Comparison of ENCODE assay signal across 8 cellular contexts in the genomic region with DNA sequence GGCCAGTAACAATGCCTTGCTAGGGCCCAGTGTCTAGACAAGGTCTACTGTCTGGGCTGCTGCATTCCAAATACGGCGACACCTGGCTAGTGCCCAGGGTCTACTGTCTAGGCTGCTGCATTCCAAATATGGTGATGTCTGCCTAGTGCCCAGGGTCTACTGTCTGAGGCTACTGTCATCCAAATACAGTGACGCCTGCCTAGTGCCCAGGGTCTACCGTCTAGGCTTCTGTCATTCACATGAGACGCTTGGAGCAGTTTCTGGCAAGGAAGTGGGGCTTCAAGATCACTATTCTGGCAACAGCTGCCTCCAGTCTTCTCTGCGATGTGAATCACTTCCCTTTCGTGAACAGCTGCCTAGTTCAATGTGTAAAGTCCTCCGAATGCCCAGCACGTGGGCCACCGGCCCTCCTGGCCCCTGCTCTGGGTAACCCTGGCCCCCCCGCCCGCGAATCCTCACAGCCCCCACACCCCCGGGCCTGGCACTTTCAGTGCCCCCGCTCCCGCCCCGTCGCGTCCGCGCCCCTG. TPM values are rescaled to one million over a fixed set of nuclear protein-coding genes. Genes with fewer than 3 reads are reported as not detected.
DNase-seq lines count a peak whose midpoint lies in the region; ATAC-seq and TF ChIP-seq lines count a peak whose summit lies in the region.

No MANE protein-coding gene starts in this region.

- H3K4me3 ChIP-seq in DOHH2 (ENCODE audit: low read length), result peak overlapping the region; percentile 92

- no peaks in the 10 kb centered on the region for H3K27me3 ChIP-seq in DOHH2 (ENCODE audit: control insufficient read depth, low read length)

- peaks cover 9% of the 10 kb centered on the region for H3K79me2 ChIP-seq in DOHH2 (ENCODE audit: control insufficient read depth, low read length)

- peaks cover 11% of the 10 kb centered on the region for H3K4me1 ChIP-seq in DOHH2 (ENCODE audit: control insufficient read depth, low read length)

- H3K4me3 Mint-ChIP-seq in T-helper 1 cell treated with Interleukin-12 subunit alpha and Interleukin-12 subunit beta and Interleukin-4 antibody, amounts not matched to agents 30 μg/mL and 1 μg/mL, for 36 hours, result peak overlapping the region; percentile 93
- peak overlapping the region; percentile 94 for H3K4me3 Mint-ChIP-seq in natural killer cell treated with Interleukin-12 subunit alpha and Interleukin-12 subunit beta and Interleukin-15 and Interleukin-18, amount 100 ng/mL, for 72 hours

- no peaks in the 10 kb centered on the region for H4K20me1 ChIP-seq in DOHH2 (ENCODE audit: control insufficient read depth, insufficient read depth, low read depth, low read length)

- no peak overlapping the region for H3K27ac ChIP-seq in DOHH2 (ENCODE audit: low read depth, low read length)

- H3K27me3 Mint-ChIP-seq in T-helper 1 cell treated with Interleukin-12 subunit alpha and Interleukin-12 subunit beta and Interleukin-4 antibody, amounts not matched to agents 30 μg/mL and 1 μg/mL, for 36 hours (ENCODE audit: low read depth), result no peaks in the 10 kb centered on the region
- H3K27me3 Mint-ChIP-seq in natural killer cell treated with Interleukin-12 subunit alpha and Interleukin-12 subunit beta and Interleukin-15 and Interleukin-18, amount 100 ng/mL, for 72 hours, result no peaks in the 10 kb centered on the region

- peaks cover 14% of the 10 kb centered on the region for H3K4me1 Mint-ChIP-seq in T-helper 1 cell treated with Interleukin-12 subunit alpha and Interleukin-12 subunit beta and Interleukin-4 antibody, amounts not matched to agents 30 μg/mL and 1 μg/mL, for 36 hours (ENCODE audit: low read depth)
- peaks cover 23 to 27% of the 10 kb centered on the region in 2 donors for H3K4me1 Mint-ChIP-seq in natural killer cell treated with Interleukin-12 subunit alpha and Interleukin-12 subunit beta and Interleukin-15 and Interleukin-18, amount 100 ng/mL, for 72 hours (ENCODE audit: low read depth in 2 of 2)

- peak overlapping the region; percentile 99 for H3K4me2 ChIP-seq in DOHH2 (ENCODE audit: low read length)

- no peaks in the 10 kb centered on the region for H3K9me3 Mint-ChIP-seq in T-helper 1 cell treated with Interleukin-12 subunit alpha and Interleukin-12 subunit beta and Interleukin-4 antibody, amounts not matched to agents 30 μg/mL and 1 μg/mL, for 36 hours
- no peaks in the 10 kb centered on the region for H3K9me3 Mint-ChIP-seq in natural killer cell treated with Interleukin-12 subunit alpha and Interleukin-12 subunit beta and Interleukin-15 and Interleukin-18, amount 100 ng/mL, for 72 hours

- H3K36me3 ChIP-seq in DOHH2 (ENCODE audit: control insufficient read depth, low read length), result no peaks in the 10 kb centered on the region

- H3K9me3 ChIP-seq in DOHH2 (ENCODE audit: control insufficient read depth, insufficient read depth, low read length), result no peaks in the 10 kb centered on the region

- DNase-seq in fibroblast of gingiva (ENCODE audit: low read depth) (peak; percentile 62), NCI-H526 treated with DMSO at 0.1 percent for 48 hours (lab: John Stamatoyannopoulos, UW) (no peak), NCI-H446 treated with DMSO at 0.1 percent for 48 hours (lab: John Stamatoyannopoulos, UW) (no peak)
- peak; percentile 60 for DNase-seq in natural killer cell treated with Interleukin-12 subunit alpha and Interleukin-12 subunit beta and Interleukin-15 and Interleukin-18, amount 100 ng/mL, for 72 hours (ENCODE audit: low spot score)

- no peaks in the 10 kb centered on the region for H3K9me2 ChIP-seq in DOHH2 (replicated peaks; ENCODE audit: control insufficient read depth, low read length)

- ATAC-seq in GM19468 (IDR thresholded peaks at IDR 0.05; ENCODE audit: extremely low read depth, unreplicated experiment), result peak; percentile 27
- ATAC-seq in HG03521 (IDR thresholded peaks at IDR 0.05; ENCODE audit: unreplicated experiment), result peak; percentile 41
- ATAC-seq in natural killer cell treated with Interleukin-12 subunit alpha and Interleukin-12 subunit beta and Interleukin-15 and Interleukin-18, amount 100 ng/mL, for 72 hours, result peak; percentile 34 to 45

- H3K27ac Mint-ChIP-seq in T-helper 1 cell treated with Interleukin-12 subunit alpha and Interleukin-12 subunit beta and Interleukin-4 antibody, amounts not matched to agents 30 μg/mL and 1 μg/mL, for 36 hours, result peak overlapping the region; percentile 86
- H3K27ac Mint-ChIP-seq in natural killer cell treated with Interleukin-12 subunit alpha and Interleukin-12 subunit beta and Interleukin-15 and Interleukin-18, amount 100 ng/mL, for 72 hours, result peak overlapping the region; percentile 77 to 87

- peaks cover 3% of the 10 kb centered on the region; the same call in 1 of the 2 replicates for H3F3A ChIP-seq in DOHH2 (ENCODE audit: control insufficient read depth, insufficient read depth)

- TF ChIP-seq CTCF in DOHH2 (IDR thresholded peaks at IDR 0.05; ENCODE audit: low read depth, low read length, poor library complexity, severe bottlenecking), result no peak

- no peaks in the 10 kb centered on the region for H3K36me3 Mint-ChIP-seq in T-helper 1 cell treated with Interleukin-12 subunit alpha and Interleukin-12 subunit beta and Interleukin-4 antibody, amounts not matched to agents 30 μg/mL and 1 μg/mL, for 36 hours (ENCODE audit: low read depth)
- H3K36me3 Mint-ChIP-seq in natural killer cell treated with Interleukin-12 subunit alpha and Interleukin-12 subunit beta and Interleukin-15 and Interleukin-18, amount 100 ng/mL, for 72 hours, result no peaks in the 10 kb centered on the region

RNA-seq across cellular contexts. Expression of a gene that starts 12.7 kb away (rescaled TPM):
- total RNA-seq in natural killer cell treated with Interleukin-12 subunit alpha and Interleukin-12 subunit beta and Interleukin-15 and Interleukin-18, amount 100 ng/mL, for 72 hours, result 10 to 100 TPM; 19.9 to 22.2 TPM

RNA-seq across cellular contexts. Expression of a gene that starts 12.8 kb away (rescaled TPM):
- total RNA-seq in natural killer cell treated with Interleukin-12 subunit alpha and Interleukin-12 subunit beta and Interleukin-15 and Interleukin-18, amount 100 ng/mL, for 72 hours, result 10 to 100 TPM; 23.8 to 57.1 TPM

Comparison
In these comparisons a context has a peak if more than half of its experiments do, and no peak if none do; other contexts are left out.
1. DNase-seq: peak in fibroblast of gingiva (single experiment) and natural killer cell treated with Interleukin-12 subunit alpha and Interleukin-12 subunit beta and Interleukin-15 and Interleukin-18, amount 100 ng/mL, for 72 hours (single experiment); none in NCI-H526 treated with DMSO at 0.1 percent for 48 hours (single experiment) and NCI-H446 treated with DMSO at 0.1 percent for 48 hours (single experiment).
2. Peak in every context shown above with its lines, with median percentiles within 50 percentile points of each other: ATAC-seq.